ENCODE assay signal across 29 cellular contexts in the genomic region with DNA sequence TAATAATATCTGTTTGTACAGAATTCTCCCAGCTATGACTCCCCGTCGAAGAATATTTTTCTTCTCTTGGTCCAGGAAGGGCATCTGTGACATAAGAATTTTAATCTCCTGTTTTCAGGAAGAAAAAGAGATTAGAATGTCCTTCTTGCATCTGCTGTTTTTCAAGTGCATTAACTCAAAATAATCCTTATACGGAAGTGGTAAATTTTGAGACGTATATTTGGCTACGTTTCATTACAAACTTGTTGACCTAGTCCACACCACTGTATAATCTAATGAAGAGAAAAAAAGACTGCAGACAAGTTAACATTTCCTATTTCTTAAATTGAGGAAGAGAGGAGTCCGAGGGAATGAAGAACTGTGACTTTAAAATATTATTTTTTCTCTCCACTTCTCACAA.
"Had no signal": no experiment of that assay in that cellular context is flagged by ENCODE, and none has a peak within 500 bp of the region (broad histone marks: within the 10 kb centered on the region; RNA-seq: fewer than 3 reads in every experiment).

No MANE protein-coding gene starts in this region.

- H3K36me3 ChIP-seq: neutrophil, pancreas, prostate gland, spleen, suprapubic skin, tibial artery, transverse colon, upper lobe of right lung, uterus had no signal

- FAIRE-seq: pancreas had no signal

- H3K9me3 ChIP-seq: neutrophil, pancreas, prostate gland, suprapubic skin, testis, transverse colon, upper lobe of right lung, uterus had no signal

- H3K4me2 ChIP-seq: smooth muscle cell had no signal

- DNase-seq: naive thymus-derived CD8-positive, alpha-beta T cell; nephron progenitor cell; nucleus accumbens; pancreas; retina; right cardiac atrium; spleen; stimulated activated CD4-positive, alpha-beta T cell treated with anti-CD3 and anti-CD28 coated beads, Interleukin-12 subunit alpha, Interleukin-12 subunit beta, amount 100 ng/mL, for 4 hours; stimulated activated CD4-positive, alpha-beta T cell treated with anti-CD3 and anti-CD28 coated beads, Interleukin-1b, Interleukin-23, amount 100 ng/mL, for 48 hours; stimulated activated CD4-positive, alpha-beta T cell treated with anti-CD3 and anti-CD28 coated beads, Interleukin-4, amount 100 ng/mL, for 1 hour; stimulated activated CD4-positive, alpha-beta T cell treated with anti-CD3 and anti-CD28 coated beads, Interleukin-4, amount 100 ng/mL, for 4 hours; stimulated activated CD8-positive, alpha-beta memory T cell treated with anti-CD3 and anti-CD28 coated beads, Interleukin-4, amount 100 ng/mL, for 48 hours; stimulated activated naive CD4-positive, alpha-beta T cell; stimulated activated naive CD8-positive, alpha-beta T cell treated with anti-CD3 and anti-CD28 coated beads, Interleukin-15, amount 100 ng/mL, for 72 hours; stimulated activated naive CD8-positive, alpha-beta T cell treated with anti-CD3 and anti-CD28 coated beads, Interleukin-15, Interleukin-2, amounts not matched to agents 100 U/mL and 50 U/mL, for 24 hours; substantia nigra; testis; tibial artery; transverse colon; upper lobe of right lung; uterus had no signal

- H3K27ac ChIP-seq: neutrophil, pancreas, prostate gland, skin epidermis, suprapubic skin, testis, tibial artery, transverse colon, upper lobe of right lung, uterus had no signal

- H3K27me3 ChIP-seq: neutrophil, pancreas, spleen, suprapubic skin, testis, tibial artery, transverse colon, upper lobe of right lung, uterus had no signal

- ATAC-seq: naive thymus-derived CD8-positive, alpha-beta T cell; natural killer cell treated with Interleukin-12 subunit alpha and Interleukin-12 subunit beta and Interleukin-15 and Interleukin-18, amount 100 ng/mL, for 72 hours; pancreas; right cardiac atrium; sciatic nerve; stimulated activated memory B cell treated with anti-CD40 and anti-IgM and Interleukin-4, amounts not matched to agents 10 μg/mL and 1 μg/mL and 100 μg/mL, for 72 hours; stimulated activated naive CD8-positive, alpha-beta T cell treated with anti-CD3 and anti-CD28 coated beads, Interleukin-15, amount 100 ng/mL, for 72 hours; stimulated activated naive CD8-positive, alpha-beta T cell treated with anti-CD3 and anti-CD28 coated beads, Interleukin-15, Interleukin-2, amounts not matched to agents 100 U/mL and 50 U/mL, for 24 hours; upper lobe of right lung had no signal

- H3K4me3 ChIP-seq: pancreas, prostate gland, skin epidermis, smooth muscle cell, spleen, suprapubic skin, testis, tibial artery, transverse colon, upper lobe of right lung, uterus had no signal

- H3K4me1 ChIP-seq: pancreas, prostate gland, spleen, suprapubic skin, testis, tibial artery, transverse colon, upper lobe of right lung, uterus had no signal
